9 cellular contexts compared by ENCODE assay signal in genomic region chr1:43549921-43550597, GRCh38. TPM values are rescaled to one million over a fixed set of nuclear protein-coding genes. Genes with fewer than 3 reads are reported as not detected.
DNase-seq lines count a peak whose midpoint lies in the region; ATAC-seq and TF ChIP-seq lines count a peak whose summit lies in the region.
"Had no signal": no experiment of that assay in that cellular context is flagged by ENCODE, and none has a peak within 500 bp of the region (broad histone marks: within the 10 kb centered on the region; RNA-seq: fewer than 3 reads in every experiment).

No MANE protein-coding gene starts in this region.

- H3K9me3 Mint-ChIP-seq in activated CD4-positive, alpha-beta memory T cell treated with anti-CD3 and anti-CD28 coated beads for 36 hours: no peaks in the 10 kb centered on the region
- no peaks in the 10 kb centered on the region for H3K9me3 Mint-ChIP-seq in activated CD4-positive, alpha-beta memory T cell treated with anti-CD3 and anti-CD28 coated beads, Interleukin-2, amount 10 ng/mL, durations not matched to agents 7 days and 5 days
- H3K9me3 Mint-ChIP-seq in T-cell: no peaks in the 10 kb centered on the region

- H3K27ac ChIP-seq in hepatocyte (peak overlapping the region; percentile 90), smooth muscle cell (ENCODE audit: low read depth) (peak overlapping the region; percentile 69)
- H3K27ac ChIP-seq: SK-N-MC had no signal

- H3K4me1 ChIP-seq in hepatocyte (ENCODE audit: insufficient read depth) (peaks cover 70% of the 10 kb centered on the region), smooth muscle cell (ENCODE audit: low read depth) (peaks cover 34% of the 10 kb centered on the region)

- H4K20me1 ChIP-seq in hepatocyte (ENCODE audit: insufficient read depth, poor library complexity, severe bottlenecking) (no peaks in the 10 kb centered on the region), smooth muscle cell (ENCODE audit: low read depth) (no peaks in the 10 kb centered on the region)

- H3K9me2 ChIP-seq in hepatocyte (replicated peaks; ENCODE audit: insufficient read depth): no peaks in the 10 kb centered on the region

- H3K27ac Mint-ChIP-seq in activated CD4-positive, alpha-beta memory T cell treated with anti-CD3 and anti-CD28 coated beads for 36 hours: no peak overlapping the region
- H3K27ac Mint-ChIP-seq in activated CD4-positive, alpha-beta memory T cell treated with anti-CD3 and anti-CD28 coated beads, Interleukin-2, amount 10 ng/mL, durations not matched to agents 7 days and 5 days: no peak overlapping the region
- H3K27ac Mint-ChIP-seq in T-cell: no peak overlapping the region

- no peak for TF ChIP-seq CTCF in hepatocyte (IDR thresholded peaks at IDR 0.05; ENCODE audit: poor library complexity)
- no peak for TF ChIP-seq CTCF in smooth muscle cell (IDR thresholded peaks at IDR 0.05; ENCODE audit: borderline replicate concordance, insufficient read depth, poor library complexity, severe bottlenecking)

- 13% methylated on average over 22 of the region's 30 CpGs for WGBS in hepatocyte (ENCODE audit: low lambda C conversion rate, missing lambda C conversion rate)
- 19% methylated on average over 8 of the region's 30 CpGs for WGBS in smooth muscle cell (ENCODE audit: low lambda C conversion rate)

- intact Hi-C loops in activated CD4-positive, alpha-beta memory T cell treated with anti-CD3 and anti-CD28 coated beads for 36 hours (cut with micrococcal nuclease): no loop called here

- POLR2A ChIA-PET in activated CD4-positive, alpha-beta memory T cell treated with anti-CD3 and anti-CD28 coated beads for 36 hours (lab: Charles Lee): interaction anchor here (0.6 kb wide), 1 partner anchor 14 kb away, joined by 3 read pairs; no protein-coding TSS in a partner anchor
- POLR2A ChIA-PET in activated CD4-positive, alpha-beta memory T cell treated with anti-CD3 and anti-CD28 coated beads, Interleukin-2, amount 10 ng/mL, durations not matched to agents 7 days and 5 days (lab: Charles Lee): no interaction called here
- POLR2A ChIA-PET in T-cell (lab: Charles Lee): interaction anchor here in 1 of 2 donors (1.0 kb wide), 1 partner anchor 38 kb away, joined by 3 read pairs; no protein-coding TSS in a partner anchor

- peak overlapping the region; percentile 6 for H3K4me3 ChIP-seq in hepatocyte
- H3K4me3 ChIP-seq in smooth muscle cell: peak overlapping the region; percentile 19
- H3K4me3 ChIP-seq: SK-N-MC had no signal

- H3K27me3 Mint-ChIP-seq in activated CD4-positive, alpha-beta memory T cell treated with anti-CD3 and anti-CD28 coated beads for 36 hours: peaks cover 10% of the 10 kb centered on the region
- H3K27me3 Mint-ChIP-seq in activated CD4-positive, alpha-beta memory T cell treated with anti-CD3 and anti-CD28 coated beads, Interleukin-2, amount 10 ng/mL, durations not matched to agents 7 days and 5 days: peaks cover 9% of the 10 kb centered on the region
- peaks cover 8 to 26% of the 10 kb centered on the region in 2 donors for H3K27me3 Mint-ChIP-seq in T-cell

- H3K9me3 ChIP-seq in hepatocyte (ENCODE audit: low read depth): no peaks in the 10 kb centered on the region
- H3K9me3 ChIP-seq in smooth muscle cell (replicated peaks; ENCODE audit: low read depth): no peaks in the 10 kb centered on the region

- H3K36me3 ChIP-seq in hepatocyte (replicated peaks; ENCODE audit: insufficient read depth, low read depth): no peaks in the 10 kb centered on the region
- H3K36me3 ChIP-seq in smooth muscle cell (ENCODE audit: low read depth): no peaks in the 10 kb centered on the region

- H3K36me3 Mint-ChIP-seq in activated CD4-positive, alpha-beta memory T cell treated with anti-CD3 and anti-CD28 coated beads for 36 hours: no peaks in the 10 kb centered on the region
- no peaks in the 10 kb centered on the region for H3K36me3 Mint-ChIP-seq in activated CD4-positive, alpha-beta memory T cell treated with anti-CD3 and anti-CD28 coated beads, Interleukin-2, amount 10 ng/mL, durations not matched to agents 7 days and 5 days (ENCODE audit: low read depth)
- no peaks in the 10 kb centered on the region for H3K36me3 Mint-ChIP-seq in T-cell

- H3K4me2 ChIP-seq in hepatocyte: peak overlapping the region; percentile 76
- H3K4me2 ChIP-seq in smooth muscle cell: peak overlapping the region; percentile 61

- CTCF ChIA-PET in activated CD4-positive, alpha-beta memory T cell treated with anti-CD3 and anti-CD28 coated beads for 36 hours (lab: Charles Lee): interaction anchor here (1.4 kb wide), 1 partner anchor 20 kb away, joined by 6 read pairs; no protein-coding TSS in a partner anchor
- CTCF ChIA-PET in activated CD4-positive, alpha-beta memory T cell treated with anti-CD3 and anti-CD28 coated beads, Interleukin-2, amount 10 ng/mL, durations not matched to agents 7 days and 5 days (lab: Charles Lee): no interaction called here
- CTCF ChIA-PET in T-cell (lab: Charles Lee): interaction anchor here in 1 of 2 donors (0.6 kb wide), 1 partner anchor 201 kb away, joined by 4 read pairs; no protein-coding TSS in a partner anchor

- ATAC-seq in T-cell (replicated peaks in 1 of 4) (peak in 1 of 4 experiments; percentile 31), GM21786 (IDR thresholded peaks at IDR 0.05; ENCODE audit: unreplicated experiment) (no peak)

- peaks cover 2% of the 10 kb centered on the region for H3F3A ChIP-seq in smooth muscle cell (ENCODE audit: low read depth)

- H3K27me3 ChIP-seq in hepatocyte (no peaks in the 10 kb centered on the region), smooth muscle cell (ENCODE audit: low read depth) (no peaks in the 10 kb centered on the region)

- H3K4me3 Mint-ChIP-seq in activated CD4-positive, alpha-beta memory T cell treated with anti-CD3 and anti-CD28 coated beads for 36 hours: no peak overlapping the region
- no peak overlapping the region for H3K4me3 Mint-ChIP-seq in activated CD4-positive, alpha-beta memory T cell treated with anti-CD3 and anti-CD28 coated beads, Interleukin-2, amount 10 ng/mL, durations not matched to agents 7 days and 5 days
- H3K4me3 Mint-ChIP-seq in T-cell: peak overlapping the region; percentile 7 to 67 (median 32)

- peak; percentile 32 for DNase-seq in activated CD4-positive, alpha-beta memory T cell treated with anti-CD3 and anti-CD28 coated beads for 36 hours
- no peak for DNase-seq in activated CD4-positive, alpha-beta memory T cell treated with anti-CD3 and anti-CD28 coated beads, Interleukin-2, amount 10 ng/mL, durations not matched to agents 7 days and 5 days
- DNase-seq in T-cell (peak in 4 of 34 experiments; percentile 4 to 14 (median 10)), hepatocyte (ENCODE audit: low spot score) (peak; percentile 93), smooth muscle cell (lab: John Stamatoyannopoulos, UW; ENCODE audit: unreplicated experiment) (no peak), NCI-H1930 (lab: John Stamatoyannopoulos, UW) (no peak), SKM-1 treated with dmso at 0.1 percent for 144 hours (lab: John Stamatoyannopoulos, UW; ENCODE audit: unreplicated experiment) (no peak)

- H3K79me2 ChIP-seq in hepatocyte: peaks cover 50% of the 10 kb centered on the region
- H3K79me2 ChIP-seq in smooth muscle cell (ENCODE audit: low read depth): no peaks in the 10 kb centered on the region

- H3K9ac ChIP-seq in smooth muscle cell (ENCODE audit: low read depth): no peak overlapping the region

- H3K4me1 Mint-ChIP-seq in activated CD4-positive, alpha-beta memory T cell treated with anti-CD3 and anti-CD28 coated beads for 36 hours (ENCODE audit: low read depth): peaks cover 3% of the 10 kb centered on the region
- peaks cover 6% of the 10 kb centered on the region for H3K4me1 Mint-ChIP-seq in activated CD4-positive, alpha-beta memory T cell treated with anti-CD3 and anti-CD28 coated beads, Interleukin-2, amount 10 ng/mL, durations not matched to agents 7 days and 5 days
- peaks cover 6 to 15% (median 13%) of the 10 kb centered on the region in 3 donors for H3K4me1 Mint-ChIP-seq in T-cell

- H2AFZ ChIP-seq in hepatocyte (no peak overlapping the region), smooth muscle cell (ENCODE audit: low read depth) (no peak overlapping the region)

RNA-seq across cellular contexts. Expression of gene PTPRF, which starts 19.4 kb away (rescaled TPM):
- 1 to 10 TPM; 2.4 to 2.8 TPM for total RNA-seq in activated CD4-positive, alpha-beta memory T cell treated with anti-CD3 and anti-CD28 coated beads for 36 hours
- 1 to 10 TPM; 2.1 to 2.4 TPM for total RNA-seq in activated CD4-positive, alpha-beta memory T cell treated with anti-CD3 and anti-CD28 coated beads, Interleukin-2, amount 10 ng/mL, durations not matched to agents 7 days and 5 days
- 1 to 10 TPM in 3 of 5 donors, under 1 TPM in 2; 0.07 to 2.6 (median 1.9) TPM for total RNA-seq in T-cell
- total RNA-seq in hepatocyte: 75.7 and 115 TPM in 2 replicates
- polyA plus RNA-seq in hepatocyte: 84.6 and 96.0 TPM in 2 replicates
- 51.5 and 71.0 TPM in 2 replicates for total RNA-seq in smooth muscle cell
- polyA plus RNA-seq in smooth muscle cell: 39.9 and 69.9 TPM in 2 replicates

Comparison
In these comparisons a context has a peak if more than half of its experiments do, and no peak if none do; other contexts are left out.
1. DNase-seq: peak in activated CD4-positive, alpha-beta memory T cell treated with anti-CD3 and anti-CD28 coated beads for 36 hours (single experiment) and hepatocyte (single experiment); none in activated CD4-positive, alpha-beta memory T cell treated with anti-CD3 and anti-CD28 coated beads, Interleukin-2, amount 10 ng/mL, durations not matched to agents 7 days and 5 days (single experiment), smooth muscle cell (single experiment), NCI-H1930 (0 of 2) and SKM-1 treated with dmso at 0.1 percent for 144 hours (single experiment).
2. H3K4me3 Mint-ChIP-seq: peak in T-cell (3 of 3); none in activated CD4-positive, alpha-beta memory T cell treated with anti-CD3 and anti-CD28 coated beads for 36 hours (single experiment) and activated CD4-positive, alpha-beta memory T cell treated with anti-CD3 and anti-CD28 coated beads, Interleukin-2, amount 10 ng/mL, durations not matched to agents 7 days and 5 days (single experiment).
3. RNA of gene PTPRF, which starts 19.4 kb away (total RNA-seq): 75.7 to 115 TPM in hepatocyte and 51.5 to 71.0 TPM in smooth muscle cell; 2.4 to 2.8 TPM in activated CD4-positive, alpha-beta memory T cell treated with anti-CD3 and anti-CD28 coated beads for 36 hours, 2.1 to 2.4 TPM in activated CD4-positive, alpha-beta memory T cell treated with anti-CD3 and anti-CD28 coated beads, Interleukin-2, amount 10 ng/mL, durations not matched to agents 7 days and 5 days and 0.07 to 2.6 TPM in T-cell; every median in the first group is over 10 times any median in the second.